17 cellular contexts compared by ENCODE assay signal in the genomic region with DNA sequence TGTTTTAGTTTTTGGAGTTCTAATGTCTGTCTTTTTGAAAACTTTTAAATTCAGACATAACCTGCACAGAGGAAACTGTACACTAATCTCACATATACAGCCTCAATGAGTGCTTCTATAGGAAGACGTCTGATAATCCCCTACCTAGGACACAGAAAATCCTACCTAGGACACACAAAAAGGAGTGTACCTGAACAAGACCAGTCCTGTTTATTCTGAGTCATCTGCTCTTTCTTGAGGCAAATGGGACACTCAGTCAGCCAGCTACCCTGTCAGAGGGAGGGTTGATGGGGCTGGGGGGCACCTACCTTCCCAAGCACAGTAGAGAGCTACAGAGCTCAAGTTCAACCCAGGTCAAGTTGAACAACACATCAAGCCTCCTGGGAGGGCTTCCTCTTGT.
"Had no signal": no experiment of that assay in that cellular context is flagged by ENCODE, and none has a peak within 500 bp of the region (broad histone marks: within the 10 kb centered on the region; RNA-seq: fewer than 3 reads in every experiment).

No MANE protein-coding gene starts in this region.

- H3K27me3 ChIP-seq: adrenal gland, brain microvascular endothelial cell, dorsolateral prefrontal cortex, gastrocnemius medialis, tibial artery had no signal

- H3K9me3 Mint-ChIP-seq: activated naive CD4-positive, alpha-beta T cell treated with anti-CD3 and anti-CD28 coated beads, Interleukin-2, amount 10 ng/mL, durations not matched to agents 7 days and 5 days; activated T-helper 17 cell treated with anti-CD3 and anti-CD28 coated beads, Interleukin-2, amount 50 U/mL, for 72 hours; stimulated activated effector memory CD8-positive, alpha-beta T cell treated with anti-CD3 and anti-CD28 coated beads, Interleukin-12 subunit alpha, Interleukin-12 subunit beta, amount 100 ng/mL, for 72 hours; T-helper 1 cell treated with Interleukin-12 subunit alpha and Interleukin-12 subunit beta and Interleukin-4 antibody, amounts not matched to agents 30 μg/mL and 1 μg/mL, for 36 hours had no signal

- H3K27ac ChIP-seq: adrenal gland, brain microvascular endothelial cell, gastrocnemius medialis, SK-N-MC, tibial artery had no signal

- DNase-seq: activated CD4-positive, alpha-beta T cell treated with anti-CD3 and anti-CD28 coated beads for 4 hours; activated CD8-positive, alpha-beta memory T cell treated with anti-CD3 and anti-CD28 coated beads for 24 hours; activated naive CD4-positive, alpha-beta T cell treated with anti-CD3 and anti-CD28 coated beads, Interleukin-2, amount 10 ng/mL, durations not matched to agents 7 days and 5 days; adrenal gland; brain microvascular endothelial cell; dorsolateral prefrontal cortex; gastrocnemius medialis; kidney glomerular epithelial cell; naive B cell; nucleus accumbens; right cardiac atrium; tibial artery had no signal

- ATAC-seq: activated T-helper 17 cell treated with anti-CD3 and anti-CD28 coated beads, Interleukin-2, amount 50 U/mL, for 72 hours; gastrocnemius medialis; right cardiac atrium; stimulated activated effector memory CD8-positive, alpha-beta T cell treated with anti-CD3 and anti-CD28 coated beads, Interleukin-12 subunit alpha, Interleukin-12 subunit beta, amount 100 ng/mL, for 72 hours had no signal

- H3K4me3 ChIP-seq: adrenal gland, dorsolateral prefrontal cortex, gastrocnemius medialis, SK-N-MC, tibial artery had no signal

- H3K27me3 Mint-ChIP-seq: progenitor cell of endocrine pancreas had no signal

- H3K27ac Mint-ChIP-seq: activated naive CD4-positive, alpha-beta T cell treated with anti-CD3 and anti-CD28 coated beads, Interleukin-2, amount 10 ng/mL, durations not matched to agents 7 days and 5 days; activated T-helper 17 cell treated with anti-CD3 and anti-CD28 coated beads, Interleukin-2, amount 50 U/mL, for 72 hours; naive B cell; progenitor cell of endocrine pancreas; stimulated activated effector memory CD8-positive, alpha-beta T cell treated with anti-CD3 and anti-CD28 coated beads, Interleukin-12 subunit alpha, Interleukin-12 subunit beta, amount 100 ng/mL, for 72 hours; T-helper 1 cell treated with Interleukin-12 subunit alpha and Interleukin-12 subunit beta and Interleukin-4 antibody, amounts not matched to agents 30 μg/mL and 1 μg/mL, for 36 hours had no signal

- H3K4me1 Mint-ChIP-seq: activated naive CD4-positive, alpha-beta T cell treated with anti-CD3 and anti-CD28 coated beads, Interleukin-2, amount 10 ng/mL, durations not matched to agents 7 days and 5 days; activated T-helper 17 cell treated with anti-CD3 and anti-CD28 coated beads, Interleukin-2, amount 50 U/mL, for 72 hours; naive B cell; stimulated activated effector memory CD8-positive, alpha-beta T cell treated with anti-CD3 and anti-CD28 coated beads, Interleukin-12 subunit alpha, Interleukin-12 subunit beta, amount 100 ng/mL, for 72 hours had no signal

- H3K36me3 ChIP-seq: adrenal gland, brain microvascular endothelial cell, gastrocnemius medialis, tibial artery had no signal

- H3K9me3 ChIP-seq: adrenal gland, gastrocnemius medialis, tibial artery had no signal

- H3K4me3 Mint-ChIP-seq: activated naive CD4-positive, alpha-beta T cell treated with anti-CD3 and anti-CD28 coated beads, Interleukin-2, amount 10 ng/mL, durations not matched to agents 7 days and 5 days; activated T-helper 17 cell treated with anti-CD3 and anti-CD28 coated beads, Interleukin-2, amount 50 U/mL, for 72 hours; naive B cell; stimulated activated effector memory CD8-positive, alpha-beta T cell treated with anti-CD3 and anti-CD28 coated beads, Interleukin-12 subunit alpha, Interleukin-12 subunit beta, amount 100 ng/mL, for 72 hours; T-helper 1 cell treated with Interleukin-12 subunit alpha and Interleukin-12 subunit beta and Interleukin-4 antibody, amounts not matched to agents 30 μg/mL and 1 μg/mL, for 36 hours had no signal

- H3K36me3 Mint-ChIP-seq: activated naive CD4-positive, alpha-beta T cell treated with anti-CD3 and anti-CD28 coated beads, Interleukin-2, amount 10 ng/mL, durations not matched to agents 7 days and 5 days; naive B cell; stimulated activated effector memory CD8-positive, alpha-beta T cell treated with anti-CD3 and anti-CD28 coated beads, Interleukin-12 subunit alpha, Interleukin-12 subunit beta, amount 100 ng/mL, for 72 hours had no signal
